34 cellular contexts compared by ENCODE assay signal in genomic region chr5:35903631-35904203, GRCh38. TPM values are rescaled to one million over a fixed set of nuclear protein-coding genes. Genes with fewer than 3 reads are reported as not detected.
DNase-seq lines count a peak whose midpoint lies in the region; ATAC-seq and TF ChIP-seq lines count a peak whose summit lies in the region.
"Had no signal": no experiment of that assay in that cellular context is flagged by ENCODE, and none has a peak within 500 bp of the region (broad histone marks: within the 10 kb centered on the region; RNA-seq: fewer than 3 reads in every experiment).

No MANE protein-coding gene starts in this region.

- in situ Hi-C loops in transverse colon (cut with MboI; ENCODE audit: low pct_ligation_motif_present in 1 of 4, low pct_unique_long_range_greater_than_20kb in 1 of 4, low sequenced_read_pairs in 3 of 4), result loop anchor here in 2 of 4 donors (25.0 kb wide), 2 partner anchors 241 to 266 kb away; no protein-coding TSS in a partner anchor

- H3K27ac ChIP-seq in adrenal gland (no peak overlapping the region), mesendoderm (ENCODE audit: low read depth, low read length) (no peak overlapping the region), transverse colon (no peak overlapping the region)
- H3K27ac ChIP-seq: coronary artery, RWPE1, sigmoid colon, SJSA1, suprapubic skin had no signal

- H3K9me3 ChIP-seq in adrenal gland (replicated peaks in 1 of 3) (no peaks in the 10 kb centered on the region), transverse colon (no peaks in the 10 kb centered on the region)
- H3K9me3 ChIP-seq: sigmoid colon, SJSA1, suprapubic skin had no signal

- no peak overlapping the region for H3K9ac ChIP-seq in mesendoderm (ENCODE audit: low read length)

- peak overlapping the region; percentile 10 to 72 for H3K27ac Mint-ChIP-seq in natural killer cell treated with Interleukin-12 subunit alpha and Interleukin-12 subunit beta and Interleukin-15 and Interleukin-18, amount 100 ng/mL, for 72 hours
- no peak overlapping the region for H3K27ac Mint-ChIP-seq in natural killer cell
- H3K27ac Mint-ChIP-seq in T-helper 2 cell treated with Interferon-gamma antibody and Interleukin-4, amounts not matched to agents 5 μg/mL and 100 μg/mL, for 36 hours, result peak overlapping the region; percentile 82
- H3K27ac Mint-ChIP-seq in activated naive CD8-positive, alpha-beta T cell, result peak overlapping the region; percentile 95
- peak overlapping the region; percentile 96 for H3K27ac Mint-ChIP-seq in stimulated activated naive CD8-positive, alpha-beta T cell treated with anti-CD3 and anti-CD28 coated beads, Interleukin-15, Interleukin-2, amounts not matched to agents 100 ng/mL and 50 ng/mL, for 24 hours
- H3K27ac Mint-ChIP-seq: nephron progenitor cell; stimulated activated memory B cell treated with anti-CD40 and anti-IgM and Interleukin-4, amounts not matched to agents 10 μg/mL and 1 μg/mL and 100 μg/mL, for 72 hours had no signal

- H2BK15ac ChIP-seq in mesendoderm (replicated peaks; ENCODE audit: low read depth), result no peak overlapping the region

- no peaks in the 10 kb centered on the region for H3K36me3 Mint-ChIP-seq in natural killer cell treated with Interleukin-12 subunit alpha and Interleukin-12 subunit beta and Interleukin-15 and Interleukin-18, amount 100 ng/mL, for 72 hours
- no peaks in the 10 kb centered on the region for H3K36me3 Mint-ChIP-seq in natural killer cell
- peaks cover 20% of the 10 kb centered on the region for H3K36me3 Mint-ChIP-seq in T-helper 2 cell treated with Interferon-gamma antibody and Interleukin-4, amounts not matched to agents 5 μg/mL and 100 μg/mL, for 36 hours (ENCODE audit: low read depth)
- peaks cover 3% of the 10 kb centered on the region for H3K36me3 Mint-ChIP-seq in activated naive CD8-positive, alpha-beta T cell
- H3K36me3 Mint-ChIP-seq in stimulated activated naive CD8-positive, alpha-beta T cell treated with anti-CD3 and anti-CD28 coated beads, Interleukin-15, Interleukin-2, amounts not matched to agents 100 ng/mL and 50 ng/mL, for 24 hours (ENCODE audit: low read depth), result no peaks in the 10 kb centered on the region
- H3K36me3 Mint-ChIP-seq: stimulated activated memory B cell treated with anti-CD40 and anti-IgM and Interleukin-4, amounts not matched to agents 10 μg/mL and 1 μg/mL and 100 μg/mL, for 72 hours; T-cell had no signal

- no peak overlapping the region for H3K4me2 ChIP-seq in mesendoderm (ENCODE audit: low read length)

- no peaks in the 10 kb centered on the region for H3K9me3 Mint-ChIP-seq in natural killer cell treated with Interleukin-12 subunit alpha and Interleukin-12 subunit beta and Interleukin-15 and Interleukin-18, amount 100 ng/mL, for 72 hours
- no peaks in the 10 kb centered on the region for H3K9me3 Mint-ChIP-seq in natural killer cell
- H3K9me3 Mint-ChIP-seq in T-helper 2 cell treated with Interferon-gamma antibody and Interleukin-4, amounts not matched to agents 5 μg/mL and 100 μg/mL, for 36 hours, result peaks cover 15% of the 10 kb centered on the region
- H3K9me3 Mint-ChIP-seq in activated naive CD8-positive, alpha-beta T cell (ENCODE audit: low read depth), result peaks cover 5% of the 10 kb centered on the region
- H3K9me3 Mint-ChIP-seq in stimulated activated naive CD8-positive, alpha-beta T cell treated with anti-CD3 and anti-CD28 coated beads, Interleukin-15, Interleukin-2, amounts not matched to agents 100 ng/mL and 50 ng/mL, for 24 hours, result no peaks in the 10 kb centered on the region
- H3K9me3 Mint-ChIP-seq: stimulated activated memory B cell treated with anti-CD40 and anti-IgM and Interleukin-4, amounts not matched to agents 10 μg/mL and 1 μg/mL and 100 μg/mL, for 72 hours; T-cell had no signal

- ATAC-seq in natural killer cell treated with Interleukin-12 subunit alpha and Interleukin-12 subunit beta and Interleukin-15 and Interleukin-18, amount 100 ng/mL, for 72 hours, result peak; percentile 73 to 80
- no peak for ATAC-seq in natural killer cell
- ATAC-seq: stimulated activated memory B cell treated with anti-CD40 and anti-IgM and Interleukin-4, amounts not matched to agents 10 μg/mL and 1 μg/mL and 100 μg/mL, for 72 hours; T-cell had no signal

- no peak overlapping the region for H3K4me3 Mint-ChIP-seq in natural killer cell treated with Interleukin-12 subunit alpha and Interleukin-12 subunit beta and Interleukin-15 and Interleukin-18, amount 100 ng/mL, for 72 hours
- H3K4me3 Mint-ChIP-seq in natural killer cell, result no peak overlapping the region
- H3K4me3 Mint-ChIP-seq in T-helper 2 cell treated with Interferon-gamma antibody and Interleukin-4, amounts not matched to agents 5 μg/mL and 100 μg/mL, for 36 hours, result peak overlapping the region; percentile 33
- H3K4me3 Mint-ChIP-seq in activated naive CD8-positive, alpha-beta T cell, result peak overlapping the region; percentile 33
- peak overlapping the region; percentile 58 for H3K4me3 Mint-ChIP-seq in stimulated activated naive CD8-positive, alpha-beta T cell treated with anti-CD3 and anti-CD28 coated beads, Interleukin-15, Interleukin-2, amounts not matched to agents 100 ng/mL and 50 ng/mL, for 24 hours
- H3K4me3 Mint-ChIP-seq: nephron progenitor cell; stimulated activated memory B cell treated with anti-CD40 and anti-IgM and Interleukin-4, amounts not matched to agents 10 μg/mL and 1 μg/mL and 100 μg/mL, for 72 hours had no signal

- H3K4me1 ChIP-seq in adrenal gland (replicated peaks in 1 of 2) (no peaks in the 10 kb centered on the region), mesendoderm (ENCODE audit: control insufficient read depth, low read depth, low read length) (peaks cover 2% of the 10 kb centered on the region), transverse colon (no peaks in the 10 kb centered on the region)
- H3K4me1 ChIP-seq: sigmoid colon, SJSA1, suprapubic skin had no signal

- H3K56ac ChIP-seq in mesendoderm (ENCODE audit: low read length), result no peak overlapping the region

- H2BK120ac ChIP-seq in mesendoderm (ENCODE audit: low read depth, low read length), result no peak overlapping the region

- no peaks in the 10 kb centered on the region for H3K27me3 ChIP-seq in adrenal gland
- H3K27me3 ChIP-seq in mesendoderm (ENCODE audit: insufficient read depth, low read length, poor library complexity), result no peaks in the 10 kb centered on the region
- H3K27me3 ChIP-seq in transverse colon, result no peaks in the 10 kb centered on the region
- H3K27me3 ChIP-seq: sigmoid colon, SJSA1, suprapubic skin had no signal

- no peak overlapping the region for H3K18ac ChIP-seq in mesendoderm (ENCODE audit: low read length)

- H3K36me3 ChIP-seq in adrenal gland (replicated peaks in 1 of 2) (no peaks in the 10 kb centered on the region), mesendoderm (ENCODE audit: control insufficient read depth, insufficient read depth, low read length) (no peaks in the 10 kb centered on the region), transverse colon (no peaks in the 10 kb centered on the region)
- H3K36me3 ChIP-seq: sigmoid colon, SJSA1, suprapubic skin had no signal

- H4K5ac ChIP-seq in mesendoderm (ENCODE audit: low read length), result no peak overlapping the region

- H3K4ac ChIP-seq in mesendoderm (ENCODE audit: low read depth, low read length), result no peak overlapping the region

- no peak overlapping the region for H2AK5ac ChIP-seq in mesendoderm (ENCODE audit: low read length)

- TF ChIP-seq POLR2A in adrenal gland (IDR thresholded peaks at IDR 0.05) (no peak), transverse colon (IDR thresholded peaks at IDR 0.05) (no peak)

- DNase-seq in natural killer cell treated with Interleukin-12 subunit alpha and Interleukin-12 subunit beta and Interleukin-15 and Interleukin-18, amount 100 ng/mL, for 72 hours (ENCODE audit: low spot score), result no peak
- no peak for DNase-seq in natural killer cell
- DNase-seq in T-helper 2 cell treated with Interferon-gamma antibody and Interleukin-4, amounts not matched to agents 5 μg/mL and 100 μg/mL, for 36 hours (ENCODE audit: low spot score), result peak; percentile 56
- no peak for DNase-seq in adrenal gland
- no peak for DNase-seq in mesendoderm
- DNase-seq in transverse colon, result no peak
- DNase-seq: activated CD4-positive, CD25-positive, alpha-beta regulatory T cell; activated effector memory CD4-positive, alpha-beta T cell treated with Interleukin-2 at 50 U/mL for 16 hours; aorta; C1 segment of cervical spinal cord; COR-L47; DMS53; effector memory CD4-positive, alpha-beta T cell; Karpas-422; mammary epithelial cell; NCI-H2029; NCI-H510A treated with DMSO at 0.1 percent for 48 hours; nephron progenitor cell; sigmoid colon; stimulated activated CD4-positive, alpha-beta T cell treated with anti-CD3 and anti-CD28 coated beads, Interleukin-12 subunit alpha, Interleukin-12 subunit beta, amount 100 ng/mL, for 4 hours; T-cell had no signal

- H2BK5ac ChIP-seq in mesendoderm (ENCODE audit: low read length), result no peak overlapping the region

- 93 to 95% (median 94%) methylated on average over 6 of the region's 6 CpGs for WGBS in adrenal gland, 4 donors
- WGBS in mesendoderm (ENCODE audit: extremely low coverage, insufficient coverage, low lambda C conversion rate), result no CpG with 5 or more reads among the region's 6 CpGs
- 83 to 93% methylated on average over 5 to 6 of the region's 6 CpGs for WGBS in transverse colon (ENCODE audit: low coverage in 1 of 2), 2 donors

- no peak for TF ChIP-seq EP300 in transverse colon (IDR thresholded peaks at IDR 0.05; ENCODE audit: low read depth)

- H3K4me3 ChIP-seq in adrenal gland (no peak overlapping the region), mesendoderm (ENCODE audit: low read length) (no peak overlapping the region), transverse colon (no peak overlapping the region)
- H3K4me3 ChIP-seq: coronary artery, sigmoid colon, SJSA1, suprapubic skin had no signal

- H4K8ac ChIP-seq in mesendoderm (ENCODE audit: low read depth, low read length), result no peak overlapping the region

- intact Hi-C loops in natural killer cell (cut with micrococcal nuclease) (no loop called here), adrenal gland (cut with DNase I) (no loop called here), transverse colon (cut with DNase I; ENCODE audit: low total_unique reads) (no loop called here)

- no peak overlapping the region for H3K23ac ChIP-seq in mesendoderm (ENCODE audit: low read length)

- H3K27me3 Mint-ChIP-seq in natural killer cell treated with Interleukin-12 subunit alpha and Interleukin-12 subunit beta and Interleukin-15 and Interleukin-18, amount 100 ng/mL, for 72 hours, result peaks cover 0 to 16% of the 10 kb centered on the region in 2 donors
- peaks cover 3 to 9% of the 10 kb centered on the region in 2 donors for H3K27me3 Mint-ChIP-seq in natural killer cell (ENCODE audit: low read depth in 2 of 2)
- no peaks in the 10 kb centered on the region for H3K27me3 Mint-ChIP-seq in T-helper 2 cell treated with Interferon-gamma antibody and Interleukin-4, amounts not matched to agents 5 μg/mL and 100 μg/mL, for 36 hours (ENCODE audit: low read depth)
- H3K27me3 Mint-ChIP-seq in activated naive CD8-positive, alpha-beta T cell, result no peaks in the 10 kb centered on the region
- H3K27me3 Mint-ChIP-seq in stimulated activated naive CD8-positive, alpha-beta T cell treated with anti-CD3 and anti-CD28 coated beads, Interleukin-15, Interleukin-2, amounts not matched to agents 100 ng/mL and 50 ng/mL, for 24 hours, result no peaks in the 10 kb centered on the region
- H3K27me3 Mint-ChIP-seq: T-cell had no signal

- no peaks in the 10 kb centered on the region for H3K79me1 ChIP-seq in mesendoderm (ENCODE audit: low read length)

- no peaks in the 10 kb centered on the region for H3K79me2 ChIP-seq in mesendoderm (ENCODE audit: control insufficient read depth, insufficient read depth, low read length)

- TF ChIP-seq CTCF in natural killer cell (IDR thresholded peaks at IDR 0.05), result no peak
- no peak for TF ChIP-seq CTCF in adrenal gland (IDR thresholded peaks at IDR 0.05)
- TF ChIP-seq CTCF in transverse colon (IDR thresholded peaks at IDR 0.05), result no peak

- peaks cover 6 to 35% of the 10 kb centered on the region in 2 donors for H3K4me1 Mint-ChIP-seq in natural killer cell treated with Interleukin-12 subunit alpha and Interleukin-12 subunit beta and Interleukin-15 and Interleukin-18, amount 100 ng/mL, for 72 hours (ENCODE audit: low read depth in 2 of 2)
- peaks cover 8 to 12% of the 10 kb centered on the region in 2 donors for H3K4me1 Mint-ChIP-seq in natural killer cell
- peaks cover 78% of the 10 kb centered on the region for H3K4me1 Mint-ChIP-seq in T-helper 2 cell treated with Interferon-gamma antibody and Interleukin-4, amounts not matched to agents 5 μg/mL and 100 μg/mL, for 36 hours (ENCODE audit: low read depth)
- peaks cover 82% of the 10 kb centered on the region for H3K4me1 Mint-ChIP-seq in activated naive CD8-positive, alpha-beta T cell (ENCODE audit: low read depth)
- H3K4me1 Mint-ChIP-seq in stimulated activated naive CD8-positive, alpha-beta T cell treated with anti-CD3 and anti-CD28 coated beads, Interleukin-15, Interleukin-2, amounts not matched to agents 100 ng/mL and 50 ng/mL, for 24 hours (ENCODE audit: low read depth), result peaks cover 99% of the 10 kb centered on the region
- H3K4me1 Mint-ChIP-seq: stimulated activated memory B cell treated with anti-CD40 and anti-IgM and Interleukin-4, amounts not matched to agents 10 μg/mL and 1 μg/mL and 100 μg/mL, for 72 hours had no signal

RNA-seq across cellular contexts. Expression of gene CAPSL, which starts 34.7 kb away (rescaled TPM):
- not detected for total RNA-seq in natural killer cell treated with Interleukin-12 subunit alpha and Interleukin-12 subunit beta and Interleukin-15 and Interleukin-18, amount 100 ng/mL, for 72 hours
- total RNA-seq in natural killer cell (not detected), adrenal gland (not detected), transverse colon (not detected)
- polyA plus RNA-seq in adrenal gland, result under 1 TPM in 1 of 3 donors, not detected in 2; 0.27 TPM
- 0.04 TPM for polyA plus RNA-seq in mesendoderm (2013, experiment 1 of 2)
- polyA plus RNA-seq in mesendoderm (2013, experiment 2 of 2), result not detected
- total RNA-seq: aorta, bronchial epithelial cell, epithelial cell of proximal tubule, mammary epithelial cell, mucosa of gallbladder, osteoblast, pulmonary artery endothelial cell, sigmoid colon, suprapubic skin, T-cell, urinary bladder had no signal
- polyA plus RNA-seq: aorta, mammary epithelial cell, sigmoid colon, urinary bladder had no signal

RNA-seq across cellular contexts. Expression of gene IL7R, which starts 47.0 kb away (rescaled TPM):
- 10 to 100 TPM in 1 of 2 donors, 1 to 10 TPM in 1; 2.3 to 21.6 TPM for total RNA-seq in natural killer cell treated with Interleukin-12 subunit alpha and Interleukin-12 subunit beta and Interleukin-15 and Interleukin-18, amount 100 ng/mL, for 72 hours
- total RNA-seq in natural killer cell (10 to 100 TPM; 22.0 to 42.7 (median 30.4) TPM), adrenal gland (10 to 100 TPM in 4 of 8 donors, 1 to 10 TPM in 4; 4.7 to 14.7 (median 9.2) TPM), transverse colon (10 to 100 TPM in 2 of 4 donors, 1 to 10 TPM in 2; 3.2 to 54.8 (median 17.9) TPM)
- polyA plus RNA-seq in adrenal gland, result 10 to 100 TPM in 1 of 3 donors, 1 to 10 TPM in 2; 1.2 to 14.2 (median 1.8) TPM
- polyA plus RNA-seq in mesendoderm (2013, experiment 1 of 2), result under 0.01 TPM
- polyA plus RNA-seq in mesendoderm (2013, experiment 2 of 2), result 0.04 TPM

Comparison
In these comparisons a context has a peak if more than half of its experiments do, and no peak if none do; other contexts are left out.
1. ATAC-seq: peak in natural killer cell treated with Interleukin-12 subunit alpha and Interleukin-12 subunit beta and Interleukin-15 and Interleukin-18, amount 100 ng/mL, for 72 hours (2 of 2); none in natural killer cell (0 of 3).
2. H3K27ac Mint-ChIP-seq: peak in natural killer cell treated with Interleukin-12 subunit alpha and Interleukin-12 subunit beta and Interleukin-15 and Interleukin-18, amount 100 ng/mL, for 72 hours (2 of 2), T-helper 2 cell treated with Interferon-gamma antibody and Interleukin-4, amounts not matched to agents 5 μg/mL and 100 μg/mL, for 36 hours (single experiment), activated naive CD8-positive, alpha-beta T cell (single experiment) and stimulated activated naive CD8-positive, alpha-beta T cell treated with anti-CD3 and anti-CD28 coated beads, Interleukin-15, Interleukin-2, amounts not matched to agents 100 ng/mL and 50 ng/mL, for 24 hours (single experiment); none in natural killer cell (0 of 2).
3. H3K4me3 Mint-ChIP-seq: peak in T-helper 2 cell treated with Interferon-gamma antibody and Interleukin-4, amounts not matched to agents 5 μg/mL and 100 μg/mL, for 36 hours (single experiment), activated naive CD8-positive, alpha-beta T cell (single experiment) and stimulated activated naive CD8-positive, alpha-beta T cell treated with anti-CD3 and anti-CD28 coated beads, Interleukin-15, Interleukin-2, amounts not matched to agents 100 ng/mL and 50 ng/mL, for 24 hours (single experiment); none in natural killer cell treated with Interleukin-12 subunit alpha and Interleukin-12 subunit beta and Interleukin-15 and Interleukin-18, amount 100 ng/mL, for 72 hours (single experiment) and natural killer cell (single experiment).